Comparison of ENCODE assay signal across 1 cellular context in the genomic region with DNA sequence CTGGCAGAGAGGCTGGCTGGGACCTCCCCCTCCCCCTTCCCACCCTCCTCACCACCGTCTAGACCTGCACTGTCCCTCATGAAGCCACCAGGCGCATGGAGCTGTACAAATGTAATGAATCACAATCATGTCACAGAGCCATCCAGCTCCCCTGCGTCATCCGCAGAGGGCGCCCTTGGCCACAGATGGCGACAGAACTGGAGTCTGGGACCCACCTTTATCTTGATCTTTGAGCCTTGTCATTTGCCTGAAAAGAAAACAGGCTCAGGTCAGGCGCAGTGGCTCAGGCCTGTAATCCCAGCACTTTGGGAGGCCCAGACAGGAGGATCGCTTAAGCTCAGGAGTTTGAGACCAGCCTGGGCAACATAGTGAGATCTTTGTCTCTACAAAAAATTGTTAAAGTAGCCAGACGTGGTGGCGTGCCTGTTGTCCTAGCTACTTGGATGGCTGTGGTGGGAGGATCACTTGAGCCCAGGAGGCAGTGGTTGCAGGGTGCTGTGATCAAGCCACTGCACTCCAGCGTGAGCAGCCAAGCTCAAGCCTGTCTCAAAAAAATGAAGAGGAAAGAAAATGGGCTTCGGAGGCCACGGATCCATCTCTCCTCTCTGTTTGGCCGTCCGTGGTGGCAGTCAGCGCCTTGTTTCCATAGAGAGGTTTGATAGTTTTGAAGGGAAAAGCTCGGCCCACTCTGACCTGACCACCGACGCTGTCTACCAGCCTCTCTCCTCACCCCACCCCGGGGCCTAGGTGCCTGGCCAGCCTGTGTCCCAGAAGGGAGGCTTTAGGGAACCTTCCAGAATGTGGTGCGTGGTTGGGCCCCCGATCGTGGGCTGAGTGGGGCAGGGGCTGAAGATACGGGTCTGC.
A peak's percentile ranks its signal among the peaks of the same experiment; 100 is the strongest.
TF ChIP-seq lines count a peak whose summit lies in the region.

No MANE protein-coding gene starts in this region.

TF ChIP-seq in liver, 16 proteins besides CTCF, POLR2A, EP300 and RAD21:
- TF ChIP-seq, protein P1, sequence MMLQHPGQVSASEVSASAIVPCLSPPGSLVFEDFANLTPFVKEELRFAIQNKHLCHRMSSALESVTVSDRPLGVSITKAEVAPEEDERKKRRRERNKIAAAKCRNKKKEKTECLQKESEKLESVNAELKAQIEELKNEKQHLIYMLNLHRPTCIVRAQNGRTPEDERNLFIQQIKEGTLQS (IDR thresholded peaks at IDR 0.05): no peak
- TF ChIP-seq HNF4A (conservative IDR thresholded peaks at IDR 0.05): peak; percentile 46 to 52
